ENCODE assay signal across 20 cellular contexts in genomic region chr3:80050826-80051601, GRCh38.
"Had no signal": no experiment of that assay in that cellular context is flagged by ENCODE, and none has a peak within 500 bp of the region (broad histone marks: within the 10 kb centered on the region; RNA-seq: fewer than 3 reads in every experiment).

No MANE protein-coding gene starts in this region.

- ATAC-seq: activated CD4-positive, alpha-beta T cell treated with anti-CD3 and anti-CD28 coated beads for 36 hours; activated CD8-positive, alpha-beta memory T cell treated with anti-CD3 and anti-CD28 coated beads, Interleukin-2, amount 10 ng/mL, durations not matched to agents 7 days and 5 days; activated naive CD4-positive, alpha-beta T cell treated with anti-CD3 and anti-CD28 coated beads, Interleukin-2, amount 50 U/mL, for 72 hours; effector memory CD8-positive, alpha-beta T cell; foreskin keratinocyte; T-helper 17 cell had no signal

- H3K27me3 ChIP-seq: foreskin keratinocyte, ovary, transverse colon had no signal

- H3K4me3 Mint-ChIP-seq: activated CD4-positive, alpha-beta memory T cell treated with anti-CD3 and anti-CD28 coated beads for 36 hours; activated CD4-positive, alpha-beta T cell treated with anti-CD3 and anti-CD28 coated beads for 36 hours; activated CD8-positive, alpha-beta memory T cell treated with anti-CD3 and anti-CD28 coated beads, Interleukin-2, amount 10 ng/mL, durations not matched to agents 7 days and 5 days; activated T-cell treated with anti-CD3 and anti-CD28 coated beads, Interleukin-2, amount 50 U/mL, for 24 hours; brain; dendritic cell treated with granulocyte-macrophage colony-stimulating factor and Interleukin-4, amounts not matched to agents 40 ng/mL and 50 ng/mL, for 4 days; effector memory CD8-positive, alpha-beta T cell; immature natural killer cell; mesothelial cell of epicardium; neural crest cell; T-helper 17 cell had no signal

- H3K4me3 ChIP-seq: lung, ovary, transverse colon had no signal

- H3K27me3 Mint-ChIP-seq: activated CD4-positive, alpha-beta memory T cell treated with anti-CD3 and anti-CD28 coated beads for 36 hours; activated CD4-positive, alpha-beta T cell treated with anti-CD3 and anti-CD28 coated beads for 36 hours; activated CD8-positive, alpha-beta memory T cell treated with anti-CD3 and anti-CD28 coated beads, Interleukin-2, amount 10 ng/mL, durations not matched to agents 7 days and 5 days; activated T-cell treated with anti-CD3 and anti-CD28 coated beads, Interleukin-2, amount 50 U/mL, for 24 hours; brain; dendritic cell treated with granulocyte-macrophage colony-stimulating factor and Interleukin-4, amounts not matched to agents 40 ng/mL and 50 ng/mL, for 4 days; effector memory CD8-positive, alpha-beta T cell; T-helper 17 cell had no signal

- H3K4me1 ChIP-seq: foreskin keratinocyte, transverse colon had no signal

- H3K36me3 ChIP-seq: ovary, transverse colon had no signal

- DNase-seq: activated CD4-positive, alpha-beta memory T cell treated with anti-CD3 and anti-CD28 coated beads for 36 hours; activated CD4-positive, alpha-beta T cell treated with anti-CD3 and anti-CD28 coated beads for 36 hours; activated CD8-positive, alpha-beta memory T cell treated with anti-CD3 and anti-CD28 coated beads, Interleukin-2, amount 10 ng/mL, durations not matched to agents 7 days and 5 days; activated effector memory CD4-positive, alpha-beta T cell treated with Interleukin-2 at 50 U/mL for 16 hours; activated T-cell treated with anti-CD3 and anti-CD28 coated beads, Interleukin-2, amount 50 U/mL, for 24 hours; amygdala; effector memory CD8-positive, alpha-beta T cell; foreskin keratinocyte; immature natural killer cell; ovary; stimulated activated CD4-positive, alpha-beta T cell treated with anti-CD3 and anti-CD28 coated beads, Interleukin-12 subunit alpha, Interleukin-12 subunit beta, amount 100 ng/mL, for 4 hours; stimulated activated CD4-positive, alpha-beta T cell treated with anti-CD3 and anti-CD28 coated beads, Interleukin-2, amount 100 ng/mL, for 24 hours; T-helper 17 cell; transverse colon had no signal

- H3K9me3 Mint-ChIP-seq: brain, mesothelial cell of epicardium, neural crest cell had no signal

- H3K27ac Mint-ChIP-seq: activated CD4-positive, alpha-beta memory T cell treated with anti-CD3 and anti-CD28 coated beads for 36 hours; activated CD4-positive, alpha-beta T cell treated with anti-CD3 and anti-CD28 coated beads for 36 hours; activated CD8-positive, alpha-beta memory T cell treated with anti-CD3 and anti-CD28 coated beads, Interleukin-2, amount 10 ng/mL, durations not matched to agents 7 days and 5 days; activated naive CD4-positive, alpha-beta T cell treated with anti-CD3 and anti-CD28 coated beads, Interleukin-2, amount 50 U/mL, for 72 hours; activated T-cell treated with anti-CD3 and anti-CD28 coated beads, Interleukin-2, amount 50 U/mL, for 24 hours; brain; dendritic cell treated with granulocyte-macrophage colony-stimulating factor and Interleukin-4, amounts not matched to agents 40 ng/mL and 50 ng/mL, for 4 days; effector memory CD8-positive, alpha-beta T cell; immature natural killer cell; mesothelial cell of epicardium; T-helper 17 cell had no signal

- H3K36me3 Mint-ChIP-seq: activated CD4-positive, alpha-beta memory T cell treated with anti-CD3 and anti-CD28 coated beads for 36 hours; activated CD8-positive, alpha-beta memory T cell treated with anti-CD3 and anti-CD28 coated beads, Interleukin-2, amount 10 ng/mL, durations not matched to agents 7 days and 5 days; brain; mesothelial cell of epicardium had no signal

- H3K27ac ChIP-seq: foreskin keratinocyte, ovary, transverse colon had no signal

- H3K9me3 ChIP-seq: ovary, transverse colon had no signal

- H3K4me1 Mint-ChIP-seq: activated CD4-positive, alpha-beta T cell treated with anti-CD3 and anti-CD28 coated beads for 36 hours; activated CD8-positive, alpha-beta memory T cell treated with anti-CD3 and anti-CD28 coated beads, Interleukin-2, amount 10 ng/mL, durations not matched to agents 7 days and 5 days; immature natural killer cell; mesothelial cell of epicardium; T-helper 17 cell had no signal
